In genomic region chr18:23828426-23828825, GRCh38 we compare ENCODE assay signal across 8 cellular contexts.
A peak's percentile ranks its signal among the peaks of the same experiment; 100 is the strongest.
DNase-seq lines count a peak whose midpoint lies in the region; ATAC-seq and TF ChIP-seq lines count a peak whose summit lies in the region.

No MANE protein-coding gene starts in this region.

- H3K27ac ChIP-seq in tibial nerve: peak overlapping the region in 1 of 4 donors; percentile 30

- no peaks in the 10 kb centered on the region for H3K9me3 Mint-ChIP-seq in activated B cell treated with CpG ODN at 0.5 μM for 24 hours

- no peaks in the 10 kb centered on the region for H3K27me3 ChIP-seq in tibial nerve

- peaks cover under 1% of the 10 kb centered on the region for H3K27me3 Mint-ChIP-seq in activated B cell treated with CpG ODN at 0.5 μM for 24 hours

- H3K9me3 ChIP-seq in tibial nerve: no peaks in the 10 kb centered on the region

- POLR2A ChIA-PET in activated B cell treated with CpG ODN at 0.5 μM for 24 hours (lab: Charles Lee): no interaction called here

- H3K4me1 Mint-ChIP-seq in activated B cell treated with CpG ODN at 0.5 μM for 24 hours: no peaks in the 10 kb centered on the region

- no peaks in the 10 kb centered on the region for H3K36me3 Mint-ChIP-seq in activated B cell treated with CpG ODN at 0.5 μM for 24 hours (ENCODE audit: low read depth)

- peaks cover 0 to 31% (median 20%) of the 10 kb centered on the region in 4 donors for H3K4me1 ChIP-seq in tibial nerve

- ATAC-seq in GM21381 (IDR thresholded peaks at IDR 0.05; ENCODE audit: unreplicated experiment) (peak; percentile 90), activated B cell treated with CpG ODN at 0.5 μM for 24 hours (ENCODE audit: low read depth) (peak; percentile 95)

- no peak for TF ChIP-seq EP300 in tibial nerve (IDR thresholded peaks at IDR 0.05)

- DNase-seq in ELR (ENCODE audit: low read depth) (peak; percentile 96), HPDE6-E6E7 (ENCODE audit: extremely low spot score) (peak; percentile 81), activated B cell treated with CpG ODN at 0.5 μM for 24 hours (no peak), foreskin fibroblast (peak; percentile 64 to 76), tibial nerve (ENCODE audit: low spot score in 2 of 2) (no peak), NCI-H2227 (lab: John Stamatoyannopoulos, UW; ENCODE audit: unreplicated experiment) (no peak), NCI-H82 (lab: John Stamatoyannopoulos, UW) (no peak)

- H3K4me3 Mint-ChIP-seq in activated B cell treated with CpG ODN at 0.5 μM for 24 hours: no peak overlapping the region

- WGBS in tibial nerve, 2 donors: 51 to 52% methylated on average over 3 of the region's 3 CpGs

- no peak for TF ChIP-seq POLR2A in tibial nerve (IDR thresholded peaks at IDR 0.05)

- no peak for TF ChIP-seq CTCF in activated B cell treated with CpG ODN at 0.5 μM for 24 hours (IDR thresholded peaks at IDR 0.05)
- no peak for TF ChIP-seq CTCF in foreskin fibroblast (IDR thresholded peaks at IDR 0.05; ENCODE audit: low read depth, low read length)
- TF ChIP-seq CTCF in tibial nerve (IDR thresholded peaks at IDR 0.05): no peak

- H3K4me3 ChIP-seq in foreskin fibroblast (ENCODE audit: low read depth in 1 of 2, low read length in 2 of 2): no peak overlapping the region
- no peak overlapping the region for H3K4me3 ChIP-seq in tibial nerve

- no peaks in the 10 kb centered on the region for H3K36me3 ChIP-seq in tibial nerve

- H3K27ac Mint-ChIP-seq in activated B cell treated with CpG ODN at 0.5 μM for 24 hours: no peak overlapping the region

- intact Hi-C loops in activated B cell treated with CpG ODN at 0.5 μM for 24 hours (cut with micrococcal nuclease): loop anchor here (5.0 kb wide), 2 partner anchors 184 to 289 kb away; partner anchors contain the start of gene TTC39C

- CTCF ChIA-PET in activated B cell treated with CpG ODN at 0.5 μM for 24 hours (lab: Charles Lee): interaction anchor here (1.2 to 1.6 kb wide), 2 partner anchors 10 to 90 kb away, joined by 4 to 6 read pairs; no protein-coding TSS in a partner anchor

Comparison
In these comparisons a context has a peak if more than half of its experiments do, and no peak if none do; other contexts are left out.
1. DNase-seq: peak in ELR (single experiment), HPDE6-E6E7 (single experiment) and foreskin fibroblast (2 of 2); none in activated B cell treated with CpG ODN at 0.5 μM for 24 hours (single experiment), tibial nerve (0 of 2), NCI-H2227 (single experiment) and NCI-H82 (single experiment).